In genomic region chr20:47249913-47250312, GRCh38 we compare ENCODE assay signal across 21 cellular contexts.
"Had no signal": no experiment of that assay in that cellular context is flagged by ENCODE, and none has a peak within 500 bp of the region (broad histone marks: within the 10 kb centered on the region; RNA-seq: fewer than 3 reads in every experiment).

No MANE protein-coding gene starts in this region.

- H3K27me3 Mint-ChIP-seq: natural killer cell treated with Interleukin-12 subunit alpha and Interleukin-12 subunit beta and Interleukin-15 and Interleukin-18, amount 100 ng/mL, for 72 hours had no signal

- H3K36me3 ChIP-seq: uterus had no signal

- DNase-seq: colonic mucosa; dermis blood vessel endothelial cell; erythroblast; foreskin keratinocyte; head of caudate nucleus; hippocampal formation; left colon; left ventricle myocardium superior; mesenchymal stem cell; midbrain; psoas muscle; retina; stimulated activated CD4-positive, alpha-beta T cell treated with anti-CD3 and anti-CD28 coated beads, Interleukin-12 subunit alpha, Interleukin-12 subunit beta, amount 100 ng/mL, for 4 hours; stimulated activated naive CD8-positive, alpha-beta T cell treated with anti-CD3 and anti-CD28 coated beads, Interleukin-15, Interleukin-2, amounts not matched to agents 100 U/mL and 50 U/mL, for 24 hours; tibial artery; upper lobe of left lung; uterus had no signal

- H3K27me3 ChIP-seq: colonic mucosa, foreskin keratinocyte, tibial artery, upper lobe of left lung, uterus had no signal

- H3K9me3 Mint-ChIP-seq: natural killer cell treated with Interleukin-12 subunit alpha and Interleukin-12 subunit beta and Interleukin-15 and Interleukin-18, amount 100 ng/mL, for 72 hours had no signal

- H3K4me1 ChIP-seq: colonic mucosa, foreskin keratinocyte, psoas muscle, upper lobe of left lung, uterus had no signal

- H3K9me3 ChIP-seq: colonic mucosa, psoas muscle, tibial artery, upper lobe of left lung, uterus had no signal

- H3K4me3 ChIP-seq: colonic mucosa, lung, psoas muscle, tibial artery, upper lobe of left lung, uterus had no signal

- ATAC-seq: foreskin keratinocyte; left colon; left ventricle myocardium superior; natural killer cell treated with Interleukin-12 subunit alpha and Interleukin-12 subunit beta and Interleukin-15 and Interleukin-18, amount 100 ng/mL, for 72 hours; psoas muscle; sciatic nerve; stimulated activated naive CD8-positive, alpha-beta T cell treated with anti-CD3 and anti-CD28 coated beads, Interleukin-15, Interleukin-2, amounts not matched to agents 100 U/mL and 50 U/mL, for 24 hours had no signal

- H3K4me3 Mint-ChIP-seq: natural killer cell treated with Interleukin-12 subunit alpha and Interleukin-12 subunit beta and Interleukin-15 and Interleukin-18, amount 100 ng/mL, for 72 hours had no signal

- H3K27ac ChIP-seq: colonic mucosa, foreskin keratinocyte, parathyroid adenoma, psoas muscle, tibial artery, upper lobe of left lung, uterus had no signal

- H2AFZ ChIP-seq: parathyroid adenoma had no signal
